Comparison of ENCODE assay signal across 12 cellular contexts in the genomic region with DNA sequence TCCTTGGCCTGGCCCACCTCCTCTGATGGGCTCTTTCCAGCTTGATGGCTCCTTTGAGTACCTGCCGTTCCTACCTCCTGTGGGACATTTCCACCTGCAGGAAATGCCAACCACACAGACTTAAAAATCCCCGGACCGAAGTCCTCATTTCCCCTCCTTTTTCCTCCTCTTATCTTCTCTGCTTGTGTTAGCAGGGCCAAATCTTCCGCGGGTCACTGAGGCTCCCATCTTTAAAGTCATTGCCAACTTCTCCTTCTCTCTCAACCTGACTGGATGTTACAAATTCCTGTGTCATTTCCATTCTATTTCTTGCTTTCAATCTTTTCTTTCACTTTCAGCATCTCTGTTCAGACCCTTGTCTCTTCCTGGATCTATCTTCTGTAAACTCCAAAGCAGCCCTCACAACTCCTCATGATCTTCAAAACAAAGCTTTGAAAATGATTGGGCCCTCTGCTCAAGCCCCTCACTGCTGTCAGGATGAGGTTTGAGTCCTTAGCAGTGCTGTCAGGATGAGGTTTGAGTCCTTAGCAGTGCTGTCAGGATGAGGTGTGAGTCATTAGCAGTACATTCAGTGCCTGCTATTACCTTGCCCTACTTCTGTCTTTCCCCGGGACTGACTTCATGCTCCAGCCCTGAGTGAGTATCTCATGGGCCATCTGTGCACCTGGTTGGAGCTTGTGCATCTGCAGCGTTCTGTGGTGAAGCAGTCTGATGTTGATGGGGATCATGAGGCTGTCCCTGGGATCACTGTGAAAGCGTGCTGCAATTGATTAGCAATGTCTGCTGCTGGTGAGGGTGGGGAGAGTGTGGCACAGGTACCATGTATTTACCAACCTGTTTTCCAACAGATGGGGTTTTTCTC.
DNase-seq lines count a peak whose midpoint lies in the region; ATAC-seq, FAIRE-seq and TF ChIP-seq lines count a peak whose summit lies in the region.
"Had no signal": no experiment of that assay in that cellular context is flagged by ENCODE, and none has a peak within 500 bp of the region (broad histone marks: within the 10 kb centered on the region; RNA-seq: fewer than 3 reads in every experiment).

No MANE protein-coding gene starts in this region.

- no peak for TF ChIP-seq CTCF in DND-41 (IDR thresholded peaks at IDR 0.05; ENCODE audit: borderline replicate concordance, extremely low read depth, low read length, poor library complexity, severe bottlenecking)
- TF ChIP-seq CTCF in natural killer cell (IDR thresholded peaks at IDR 0.05), result no peak

- H2AFZ ChIP-seq in DND-41 (ENCODE audit: low read depth, low read length), result no peak overlapping the region

- no peak overlapping the region for H3K27ac ChIP-seq in DND-41 (ENCODE audit: low read length)
- H3K27ac ChIP-seq: transverse colon, VCaP had no signal

- no peaks in the 10 kb centered on the region for H3K9me3 Mint-ChIP-seq in activated T-helper 2 cell treated with anti-CD3 and anti-CD28 coated beads, Interferon-gamma antibody, Interleukin-2, Interleukin-4, amounts not matched to agents 10 μg/mL and 5 μg/mL and 100 μg/mL, durations not matched to agents 14 hours and 24 hours and 36 hours
- no peaks in the 10 kb centered on the region for H3K9me3 Mint-ChIP-seq in natural killer cell
- H3K9me3 Mint-ChIP-seq in naive thymus-derived CD8-positive, alpha-beta T cell, result no peaks in the 10 kb centered on the region

- peaks cover 17% of the 10 kb centered on the region for H3K27me3 ChIP-seq in DND-41 (ENCODE audit: insufficient read depth, low read length, poor library complexity)
- H3K27me3 ChIP-seq: transverse colon had no signal

- H3K9ac ChIP-seq in DND-41 (ENCODE audit: low read depth, low read length), result no peak overlapping the region

- intact Hi-C loops in activated T-helper 2 cell treated with anti-CD3 and anti-CD28 coated beads, Interferon-gamma antibody, Interleukin-2, Interleukin-4, amounts not matched to agents 10 μg/mL and 5 μg/mL and 100 μg/mL, durations not matched to agents 14 hours and 24 hours and 36 hours (cut with micrococcal nuclease), result loop anchor here (1.0 kb wide), 1 partner anchor 9 kb away; no protein-coding TSS in a partner anchor
- intact Hi-C loops in natural killer cell (cut with micrococcal nuclease), result no loop called here

- H3K36me3 ChIP-seq in DND-41 (ENCODE audit: insufficient read depth, low read length), result no peaks in the 10 kb centered on the region
- H3K36me3 ChIP-seq: transverse colon had no signal

- H3K4me1 ChIP-seq in DND-41 (ENCODE audit: insufficient read depth, low read length), result no peaks in the 10 kb centered on the region

- peak overlapping the region; percentile 34 for H3K27ac Mint-ChIP-seq in activated T-helper 2 cell treated with anti-CD3 and anti-CD28 coated beads, Interferon-gamma antibody, Interleukin-2, Interleukin-4, amounts not matched to agents 10 μg/mL and 5 μg/mL and 100 μg/mL, durations not matched to agents 14 hours and 24 hours and 36 hours
- H3K27ac Mint-ChIP-seq in natural killer cell, result no peak overlapping the region
- H3K27ac Mint-ChIP-seq in naive thymus-derived CD8-positive, alpha-beta T cell, result peak overlapping the region in 4 of 10 donors; percentile 2 to 55 (median 20)

- H4K20me1 ChIP-seq in DND-41 (ENCODE audit: insufficient read depth, low read length), result no peaks in the 10 kb centered on the region; the same call in 1 of the 2 replicates

- H3K4me2 ChIP-seq in DND-41 (ENCODE audit: insufficient read depth, low read length), result no peak overlapping the region

- H3K9me3 ChIP-seq in DND-41 (ENCODE audit: insufficient read depth, low read length, severe bottlenecking), result no peaks in the 10 kb centered on the region
- H3K9me3 ChIP-seq: transverse colon had no signal

- POLR2A ChIA-PET in naive thymus-derived CD8-positive, alpha-beta T cell (lab: Charles Lee), result no interaction called here

- peaks cover 26% of the 10 kb centered on the region for H3K4me1 Mint-ChIP-seq in activated T-helper 2 cell treated with anti-CD3 and anti-CD28 coated beads, Interferon-gamma antibody, Interleukin-2, Interleukin-4, amounts not matched to agents 10 μg/mL and 5 μg/mL and 100 μg/mL, durations not matched to agents 14 hours and 24 hours and 36 hours (ENCODE audit: low read depth)
- peaks cover 20 to 32% of the 10 kb centered on the region in 2 donors for H3K4me1 Mint-ChIP-seq in natural killer cell
- H3K4me1 Mint-ChIP-seq in naive thymus-derived CD8-positive, alpha-beta T cell, result peaks cover 4 to 35% (median 5%) of the 10 kb centered on the region in 4 donors

- H3K79me2 ChIP-seq in DND-41 (ENCODE audit: insufficient read depth, low read length), result no peaks in the 10 kb centered on the region

- no peak overlapping the region for H3K4me3 ChIP-seq in DND-41 (ENCODE audit: low read depth in 1 of 2, low read length in 2 of 2)
- H3K4me3 ChIP-seq: transverse colon had no signal

- peak; percentile 96 for FAIRE-seq in GM19239 (lab: Jason Lieb, UNC)
- FAIRE-seq: H1 had no signal

- ATAC-seq in DND-41 (ENCODE audit: insufficient read depth, low read depth), result peak; percentile 29; the same call in 1 of the 3 replicates
- peak in 2 of 3 donors; percentile 21 to 50 for ATAC-seq in natural killer cell
- no peak for ATAC-seq in HG03469 (IDR thresholded peaks at IDR 0.05; ENCODE audit: unreplicated experiment)
- no peak for ATAC-seq in HG03442 (IDR thresholded peaks at IDR 0.05; ENCODE audit: unreplicated experiment)
- ATAC-seq in naive thymus-derived CD8-positive, alpha-beta T cell, result no peak

- DNase-seq in DND-41 (no peak), GM19239 (ENCODE audit: insufficient read length, low spot score) (no peak), natural killer cell (no peak)
- DNase-seq in activated T-helper 2 cell treated with anti-CD3 and anti-CD28 coated beads, Interferon-gamma antibody, Interleukin-2, Interleukin-4, amounts not matched to agents 10 μg/mL and 5 μg/mL and 100 μg/mL, durations not matched to agents 14 hours and 24 hours and 36 hours (ENCODE audit: low spot score), result no peak
- no peak for DNase-seq in naive thymus-derived CD8-positive, alpha-beta T cell
- DNase-seq: Calu3, NCI-H524 treated with DMSO at 0.1 percent for 48 hours, transverse colon had no signal

- H3K27me3 Mint-ChIP-seq in activated T-helper 2 cell treated with anti-CD3 and anti-CD28 coated beads, Interferon-gamma antibody, Interleukin-2, Interleukin-4, amounts not matched to agents 10 μg/mL and 5 μg/mL and 100 μg/mL, durations not matched to agents 14 hours and 24 hours and 36 hours (ENCODE audit: low read depth), result no peaks in the 10 kb centered on the region
- H3K27me3 Mint-ChIP-seq in natural killer cell (ENCODE audit: low read depth in 2 of 2), result no peaks in the 10 kb centered on the region
- peaks cover 0 to 5% (median 1%) of the 10 kb centered on the region in 5 donors for H3K27me3 Mint-ChIP-seq in naive thymus-derived CD8-positive, alpha-beta T cell

- H3K4me3 Mint-ChIP-seq in activated T-helper 2 cell treated with anti-CD3 and anti-CD28 coated beads, Interferon-gamma antibody, Interleukin-2, Interleukin-4, amounts not matched to agents 10 μg/mL and 5 μg/mL and 100 μg/mL, durations not matched to agents 14 hours and 24 hours and 36 hours (ENCODE audit: low read depth), result no peak overlapping the region
- H3K4me3 Mint-ChIP-seq in natural killer cell, result peak overlapping the region; percentile 0
- peak overlapping the region in 2 of 10 donors; percentile 2 to 13 for H3K4me3 Mint-ChIP-seq in naive thymus-derived CD8-positive, alpha-beta T cell

- no peaks in the 10 kb centered on the region for H3K36me3 Mint-ChIP-seq in activated T-helper 2 cell treated with anti-CD3 and anti-CD28 coated beads, Interferon-gamma antibody, Interleukin-2, Interleukin-4, amounts not matched to agents 10 μg/mL and 5 μg/mL and 100 μg/mL, durations not matched to agents 14 hours and 24 hours and 36 hours (ENCODE audit: low read depth)
- H3K36me3 Mint-ChIP-seq in natural killer cell, result no peaks in the 10 kb centered on the region
- H3K36me3 Mint-ChIP-seq in naive thymus-derived CD8-positive, alpha-beta T cell, result no peaks in the 10 kb centered on the region

Comparison
In these comparisons a context has a peak if more than half of its experiments do, and no peak if none do; other contexts are left out.
1. ATAC-seq: peak in DND-41 (single experiment) and natural killer cell (2 of 3); none in HG03469 (single experiment), HG03442 (single experiment) and naive thymus-derived CD8-positive, alpha-beta T cell (0 of 2).